Comparison of ENCODE assay signal across 12 cellular contexts in genomic region chr6:32609391-32609730, GRCh38. TPM values are rescaled to one million over a fixed set of nuclear protein-coding genes. Genes with fewer than 3 reads are reported as not detected.
DNase-seq lines count a peak whose midpoint lies in the region; ATAC-seq and TF ChIP-seq lines count a peak whose summit lies in the region.
"Had no signal": no experiment of that assay in that cellular context is flagged by ENCODE, and none has a peak within 500 bp of the region (broad histone marks: within the 10 kb centered on the region; RNA-seq: fewer than 3 reads in every experiment).

No MANE protein-coding gene starts in this region.

- H3K9me3 ChIP-seq in heart left ventricle (no peaks in the 10 kb centered on the region), right atrium auricular region (no peaks in the 10 kb centered on the region), mesodermal cell (ENCODE audit: control insufficient read depth, low read length) (no peaks in the 10 kb centered on the region), upper lobe of right lung (no peaks in the 10 kb centered on the region)
- H3K9me3 ChIP-seq: tibial artery had no signal

- no peak overlapping the region for H3K4me3 Mint-ChIP-seq in activated naive CD8-positive, alpha-beta T cell treated with anti-CD3 and anti-CD28 coated beads, Interleukin-2, amount 10 ng/mL, durations not matched to agents 7 days and 5 days
- no peak overlapping the region for H3K4me3 Mint-ChIP-seq in natural killer cell
- H3K4me3 Mint-ChIP-seq: neural crest cell had no signal

- DNase-seq in heart left ventricle (no peak), right atrium auricular region (ENCODE audit: low spot score) (no peak), upper lobe of right lung (no peak), iPS-NIHi7 (ENCODE audit: extremely low spot score) (no peak), natural killer cell (no peak)
- DNase-seq in activated naive CD8-positive, alpha-beta T cell treated with anti-CD3 and anti-CD28 coated beads, Interleukin-2, amount 10 ng/mL, durations not matched to agents 7 days and 5 days = no peak
- DNase-seq: activated CD8-positive, alpha-beta memory T cell treated with anti-CD3 and anti-CD28 coated beads, Interleukin-2, amount 50 U/mL, for 4 hours had no signal

- H3K36me3 ChIP-seq in heart left ventricle (no peaks in the 10 kb centered on the region), right atrium auricular region (no peaks in the 10 kb centered on the region), mesodermal cell (ENCODE audit: control insufficient read depth, insufficient read depth, low read length) (no peaks in the 10 kb centered on the region), upper lobe of right lung (no peaks in the 10 kb centered on the region)
- H3K36me3 ChIP-seq: tibial artery had no signal

- no peaks in the 10 kb centered on the region for H3K9me3 Mint-ChIP-seq in activated naive CD8-positive, alpha-beta T cell treated with anti-CD3 and anti-CD28 coated beads, Interleukin-2, amount 10 ng/mL, durations not matched to agents 7 days and 5 days
- H3K9me3 Mint-ChIP-seq in natural killer cell = no peaks in the 10 kb centered on the region
- H3K9me3 Mint-ChIP-seq: neural crest cell had no signal

- H3K27ac Mint-ChIP-seq in activated naive CD8-positive, alpha-beta T cell treated with anti-CD3 and anti-CD28 coated beads, Interleukin-2, amount 10 ng/mL, durations not matched to agents 7 days and 5 days = no peak overlapping the region
- H3K27ac Mint-ChIP-seq in natural killer cell = no peak overlapping the region

- peaks cover 4% of the 10 kb centered on the region for H3K36me3 Mint-ChIP-seq in activated naive CD8-positive, alpha-beta T cell treated with anti-CD3 and anti-CD28 coated beads, Interleukin-2, amount 10 ng/mL, durations not matched to agents 7 days and 5 days
- no peaks in the 10 kb centered on the region for H3K36me3 Mint-ChIP-seq in natural killer cell

- H3K27ac ChIP-seq in heart left ventricle (peak overlapping the region; percentile 31 to 94 (median 78)), right atrium auricular region (peak overlapping the region in 1 of 2 donors; percentile 46), mesodermal cell (ENCODE audit: low read depth, low read length, severe bottlenecking) (peak overlapping the region; percentile 49), upper lobe of right lung (peak overlapping the region; percentile 62)
- H3K27ac ChIP-seq: tibial artery had no signal

- peaks cover 2% of the 10 kb centered on the region for H3K4me1 Mint-ChIP-seq in activated naive CD8-positive, alpha-beta T cell treated with anti-CD3 and anti-CD28 coated beads, Interleukin-2, amount 10 ng/mL, durations not matched to agents 7 days and 5 days
- H3K4me1 Mint-ChIP-seq in natural killer cell = peaks cover 4 to 5% of the 10 kb centered on the region in 2 donors
- H3K4me1 Mint-ChIP-seq: neural crest cell had no signal

- H3K4me3 ChIP-seq in heart left ventricle = no peak overlapping the region
- H3K4me3 ChIP-seq in right atrium auricular region = no peak overlapping the region
- H3K4me3 ChIP-seq in mesodermal cell (ENCODE audit: extremely low read depth, insufficient read depth, low read length, poor library complexity, severe bottlenecking) = no peak overlapping the region
- H3K4me3 ChIP-seq in upper lobe of right lung = no peak overlapping the region
- H3K4me3 ChIP-seq: tibial artery had no signal

- WGBS in heart left ventricle, 4 donors = 43 to 60% (median 50%) methylated on average over 3 of the region's 3 CpGs
- 82% methylated on average over 3 of the region's 3 CpGs for WGBS in mesodermal cell (ENCODE audit: insufficient coverage in 2 of 2), 2 experiments

- ATAC-seq in heart left ventricle (no peak), upper lobe of right lung (no peak), GM21390 (IDR thresholded peaks at IDR 0.05; ENCODE audit: unreplicated experiment) (no peak), natural killer cell (no peak)
- peak; percentile 3 for ATAC-seq in activated naive CD8-positive, alpha-beta T cell treated with anti-CD3 and anti-CD28 coated beads, Interleukin-2, amount 10 ng/mL, durations not matched to agents 7 days and 5 days (ENCODE audit: low read depth)

- no peak for TF ChIP-seq POLR2A in heart left ventricle (IDR thresholded peaks at IDR 0.05)

- H3K27me3 Mint-ChIP-seq in activated naive CD8-positive, alpha-beta T cell treated with anti-CD3 and anti-CD28 coated beads, Interleukin-2, amount 10 ng/mL, durations not matched to agents 7 days and 5 days = peaks cover 3% of the 10 kb centered on the region
- peaks cover 0 to 5% of the 10 kb centered on the region in 2 donors for H3K27me3 Mint-ChIP-seq in natural killer cell (ENCODE audit: low read depth in 2 of 2)

- H3K27me3 ChIP-seq in heart left ventricle (no peaks in the 10 kb centered on the region), right atrium auricular region (no peaks in the 10 kb centered on the region), upper lobe of right lung (no peaks in the 10 kb centered on the region)
- H3K27me3 ChIP-seq: tibial artery had no signal

- TF ChIP-seq CTCF in heart left ventricle (IDR thresholded peaks at IDR 0.05) = no peak
- no peak for TF ChIP-seq CTCF in right atrium auricular region (IDR thresholded peaks at IDR 0.05)
- no peak for TF ChIP-seq CTCF in upper lobe of right lung (IDR thresholded peaks at IDR 0.05)
- TF ChIP-seq CTCF in natural killer cell (IDR thresholded peaks at IDR 0.05) = no peak

- intact Hi-C loops in heart left ventricle (cut with DNase I) (no loop called here), upper lobe of right lung (cut with DNase I) (no loop called here), natural killer cell (cut with micrococcal nuclease) (no loop called here)

- peaks cover 0 to 5% (median 0%) of the 10 kb centered on the region in 12 donors for H3K4me1 ChIP-seq in heart left ventricle
- H3K4me1 ChIP-seq in right atrium auricular region = no peaks in the 10 kb centered on the region
- no peaks in the 10 kb centered on the region for H3K4me1 ChIP-seq in mesodermal cell (ENCODE audit: control insufficient read depth, insufficient read depth, low read length, poor library complexity, severe bottlenecking)
- no peaks in the 10 kb centered on the region for H3K4me1 ChIP-seq in upper lobe of right lung
- H3K4me1 ChIP-seq: tibial artery had no signal

- POLR2A ChIA-PET in activated naive CD8-positive, alpha-beta T cell treated with anti-CD3 and anti-CD28 coated beads, Interleukin-2, amount 10 ng/mL, durations not matched to agents 7 days and 5 days (lab: Charles Lee) = interaction anchor here (0.9 to 1.0 kb wide), 2 partner anchors 14 to 177 kb away, joined by 3 to 5 read pairs; no protein-coding TSS in a partner anchor

RNA-seq across cellular contexts. Expression of gene HLA-DRB1, which starts 19.7 kb away (rescaled TPM):
- total RNA-seq in heart left ventricle = 100 to 1,000 TPM in 3 of 9 donors, 10 to 100 TPM in 6; 12.3 to 404 (median 86.3) TPM
- polyA plus RNA-seq in heart left ventricle = 10 to 100 TPM; 32.3 to 76.3 TPM
- 10 to 100 TPM; 24.0 to 37.6 TPM for total RNA-seq in right atrium auricular region
- 10 to 100 TPM; 11.8 to 12.1 TPM for total RNA-seq in activated naive CD8-positive, alpha-beta T cell treated with anti-CD3 and anti-CD28 coated beads, Interleukin-2, amount 10 ng/mL, durations not matched to agents 7 days and 5 days
- 6.1 TPM for polyA plus RNA-seq in mesodermal cell (2013, experiment 1 of 2)
- 6.0 TPM for polyA plus RNA-seq in mesodermal cell (2013, experiment 2 of 2)
- total RNA-seq in upper lobe of right lung = 335 TPM
- total RNA-seq in natural killer cell = 100 to 1,000 TPM in 1 of 3 donors, 10 to 100 TPM in 2; 42.8 to 123 (median 53.9) TPM

RNA-seq across cellular contexts. Expression of gene HLA-DQA1, which starts 27.8 kb away (rescaled TPM):
- total RNA-seq in heart left ventricle = 100 to 1,000 TPM in 1 of 9 donors, 10 to 100 TPM in 5, 1 to 10 TPM in 2, not detected in 1; 1.2 to 154 (median 14.1) TPM
- polyA plus RNA-seq in heart left ventricle = 1 to 10 TPM; 5.3 to 8.7 TPM
- 1 to 10 TPM in 1 of 2 donors, under 1 TPM in 1; 0.63 to 2.9 TPM for total RNA-seq in right atrium auricular region
- total RNA-seq in activated naive CD8-positive, alpha-beta T cell treated with anti-CD3 and anti-CD28 coated beads, Interleukin-2, amount 10 ng/mL, durations not matched to agents 7 days and 5 days = 1 to 10 TPM; 3.9 to 4.6 TPM
- not detected for polyA plus RNA-seq in mesodermal cell (2013, experiment 1 of 2)
- polyA plus RNA-seq in mesodermal cell (2013, experiment 2 of 2) = not detected
- total RNA-seq in upper lobe of right lung = 111 TPM
- 10 to 100 TPM in 2 of 3 donors, 1 to 10 TPM in 1; 7.0 to 46.7 (median 39.9) TPM for total RNA-seq in natural killer cell
- total RNA-seq: dermis microvascular lymphatic vessel endothelial cell, neural crest cell had no signal

RNA-seq across cellular contexts. Expression of gene HLA-DQB1, which starts 57.1 kb away (rescaled TPM):
- total RNA-seq in heart left ventricle (10 to 100 TPM in 6 of 9 donors, 1 to 10 TPM in 2, under 1 TPM in 1; 0.38 to 86.5 (median 14.9) TPM), right atrium auricular region (1 to 10 TPM in 1 of 2 donors, under 1 TPM in 1; 0.59 to 1.8 TPM), upper lobe of right lung (94.9 TPM), natural killer cell (10 to 100 TPM; 24.8 to 97.3 (median 25.5) TPM)
- polyA plus RNA-seq in heart left ventricle = 10 to 100 TPM; 15.4 to 28.9 TPM
- total RNA-seq in activated naive CD8-positive, alpha-beta T cell treated with anti-CD3 and anti-CD28 coated beads, Interleukin-2, amount 10 ng/mL, durations not matched to agents 7 days and 5 days = 10 to 100 TPM; 16.5 to 19.0 TPM
- 14.9 TPM for polyA plus RNA-seq in mesodermal cell (2013, experiment 1 of 2)
- 15.7 TPM for polyA plus RNA-seq in mesodermal cell (2013, experiment 2 of 2)
